In the genomic region with DNA sequence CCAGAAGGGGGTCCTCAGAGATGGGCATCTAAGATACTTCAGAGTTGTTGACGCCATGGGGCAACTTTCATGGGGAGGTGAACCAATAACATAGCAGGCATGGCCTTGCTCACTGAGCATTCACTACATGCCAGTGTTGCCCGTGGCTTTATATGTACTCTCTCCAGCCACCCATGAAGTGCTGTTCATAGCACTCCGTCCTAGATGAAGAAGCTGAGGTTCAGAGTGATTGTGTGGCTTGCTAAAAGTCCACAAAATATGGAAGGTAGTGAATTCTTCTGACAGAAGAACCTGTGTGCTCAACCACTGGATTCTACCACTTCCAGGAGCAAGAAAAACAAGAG, we compare ENCODE assay signal across 9 cellular contexts. TPM values are rescaled to one million over a fixed set of nuclear protein-coding genes. Genes with fewer than 3 reads are reported as not detected.
DNase-seq lines count a peak whose midpoint lies in the region; ATAC-seq and TF ChIP-seq lines count a peak whose summit lies in the region.
"Had no signal": no experiment of that assay in that cellular context is flagged by ENCODE, and none has a peak within 500 bp of the region (broad histone marks: within the 10 kb centered on the region; RNA-seq: fewer than 3 reads in every experiment).

No MANE protein-coding gene starts in this region.

- H3K9me3 ChIP-seq in breast epithelium (no peaks in the 10 kb centered on the region), sigmoid colon (no peaks in the 10 kb centered on the region)

- TF ChIP-seq CTCF in breast epithelium (IDR thresholded peaks at IDR 0.05) (no peak), sigmoid colon (IDR thresholded peaks at IDR 0.05) (no peak)

- H3K36me3 ChIP-seq in breast epithelium (no peaks in the 10 kb centered on the region), sigmoid colon (no peaks in the 10 kb centered on the region)

- peak overlapping the region; percentile 62 to 77 for H3K27ac ChIP-seq in breast epithelium
- peak overlapping the region; percentile 96 to 99 (median 97) for H3K27ac ChIP-seq in sigmoid colon

- no peak for TF ChIP-seq POLR2A in breast epithelium (IDR thresholded peaks at IDR 0.05)
- TF ChIP-seq POLR2A in sigmoid colon (IDR thresholded peaks at IDR 0.05), result no peak

- no peak for TF ChIP-seq EP300 in sigmoid colon (IDR thresholded peaks at IDR 0.05)

- H3K4me3 ChIP-seq in breast epithelium, result no peak overlapping the region
- H3K4me3 ChIP-seq in sigmoid colon, result no peak overlapping the region

- 27 to 47% methylated on average over 3 of the region's 3 CpGs for WGBS in sigmoid colon, 2 donors

- H3K27me3 ChIP-seq in breast epithelium, result no peaks in the 10 kb centered on the region
- H3K27me3 ChIP-seq in sigmoid colon, result no peaks in the 10 kb centered on the region

- no peak for DNase-seq in breast epithelium (ENCODE audit: low spot score in 2 of 2)
- no peak for DNase-seq in sigmoid colon
- no peak for DNase-seq in effector CD4-positive, alpha-beta T cell
- DNase-seq in NOMO-1 (lab: John Stamatoyannopoulos, UW; ENCODE audit: unreplicated experiment in 2 of 2), result no peak
- DNase-seq in A172 (ENCODE audit: low spot score), result no peak
- DNase-seq: NCI-H1930 had no signal

- intact Hi-C loops in breast epithelium (cut with DNase I; ENCODE audit: low total_unique reads) (no loop called here), sigmoid colon (cut with DNase I) (no loop called here)

- H3K4me1 ChIP-seq in breast epithelium (peaks cover 0 to 22% of the 10 kb centered on the region in 2 donors), sigmoid colon (peaks cover 0 to 86% (median 70%) of the 10 kb centered on the region in 4 donors)

- ATAC-seq in GM19328 (IDR thresholded peaks at IDR 0.05; ENCODE audit: unreplicated experiment), result peak; percentile 6
- ATAC-seq in HG03045 (IDR thresholded peaks at IDR 0.05; ENCODE audit: unreplicated experiment), result peak; percentile 6
- ATAC-seq in HG03097 (IDR thresholded peaks at IDR 0.05; ENCODE audit: low FRiP score, unreplicated experiment), result no peak

RNA-seq across cellular contexts. Expression of a gene that starts 9.8 kb away (rescaled TPM):
- total RNA-seq in breast epithelium, result 10 to 100 TPM in 2 of 3 donors, 1 to 10 TPM in 1; 6.6 to 72.8 (median 56.9) TPM
- total RNA-seq in sigmoid colon, result 10 to 100 TPM; 42.0 to 72.4 (median 58.6) TPM
- 10 to 100 TPM; 10.6 to 94.5 (median 11.4) TPM for polyA plus RNA-seq in sigmoid colon
- total RNA-seq in A172 (2014; rRNA removed; shearing (Covaris generic)), result 17.1 and 33.8 TPM in 2 replicates

RNA-seq across cellular contexts. Expression of a gene that starts 42.4 kb away (rescaled TPM):
- 10 to 100 TPM; 30.2 to 61.3 (median 49.5) TPM for total RNA-seq in breast epithelium
- total RNA-seq in sigmoid colon, result 10 to 100 TPM; 18.6 to 35.7 (median 35.5) TPM
- polyA plus RNA-seq in sigmoid colon, result 100 to 1,000 TPM; 283 to 436 (median 359) TPM
- 35.1 and 52.7 TPM in 2 replicates for total RNA-seq in A172 (2014; rRNA removed; shearing (Covaris generic))

RNA-seq across cellular contexts. Expression of a gene that starts 42.7 kb away (rescaled TPM):
- 1 to 10 TPM; 3.4 to 9.4 (median 7.5) TPM for total RNA-seq in breast epithelium
- total RNA-seq in sigmoid colon, result 1 to 10 TPM; 3.0 to 7.5 (median 5.4) TPM
- 10 to 100 TPM in 1 of 3 donors, 1 to 10 TPM in 2; 7.9 to 12.7 (median 9.0) TPM for polyA plus RNA-seq in sigmoid colon
- 4.8 and 5.7 TPM in 2 replicates for total RNA-seq in A172 (2014; rRNA removed; shearing (Covaris generic))

RNA-seq across cellular contexts. Expression of a gene that starts 58.0 kb away (rescaled TPM):
- under 1 TPM in 1 of 3 donors, not detected in 2; 0.15 TPM for total RNA-seq in breast epithelium
- not detected for total RNA-seq in sigmoid colon
- polyA plus RNA-seq in sigmoid colon, result under 1 TPM in 1 of 3 donors, not detected in 2; 0.25 TPM
- not detected in 2 replicates for total RNA-seq in A172 (2014; rRNA removed; shearing (Covaris generic))
